In the genomic region with DNA sequence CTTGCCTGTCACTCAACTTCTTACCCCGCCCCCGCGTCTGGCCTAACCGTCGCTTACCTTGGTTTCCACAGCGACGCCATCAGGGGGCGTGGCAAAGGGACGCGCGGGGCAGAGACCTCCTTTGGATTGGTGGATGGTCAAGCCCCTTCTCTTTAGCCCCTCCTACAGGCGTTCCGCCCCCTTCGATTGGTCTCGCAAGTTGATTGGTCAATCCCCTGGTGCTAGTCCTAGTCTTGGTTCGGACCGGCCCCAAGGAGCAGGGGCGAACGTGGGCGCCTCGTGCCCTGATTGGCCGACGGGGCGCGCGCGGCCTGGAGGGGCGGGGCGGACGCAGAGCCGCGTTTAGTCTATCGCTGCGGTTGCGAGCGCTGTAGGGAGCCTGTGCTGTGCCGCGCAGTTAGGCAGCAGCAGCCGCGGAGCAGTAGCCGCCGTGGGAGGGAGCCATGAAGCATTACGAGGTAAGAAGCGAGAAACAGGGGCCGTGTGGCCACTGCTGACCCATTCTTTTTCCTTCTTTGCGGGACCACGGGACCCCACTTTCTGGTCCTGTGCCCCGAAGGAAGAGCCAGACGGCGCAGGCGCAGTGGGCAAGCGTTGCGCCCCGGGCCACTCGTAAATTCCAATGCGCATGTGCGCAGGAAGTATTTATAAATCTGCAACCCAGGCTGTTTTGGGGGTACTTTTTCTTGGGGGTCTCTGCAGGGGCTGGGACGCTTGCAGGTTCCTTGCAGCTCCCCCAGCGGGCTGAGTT, we compare ENCODE assay signal across 8 cellular contexts. TPM values are rescaled to one million over a fixed set of nuclear protein-coding genes. Genes with fewer than 3 reads are reported as not detected.
DNase-seq lines count a peak whose midpoint lies in the region; TF ChIP-seq lines count a peak whose summit lies in the region.

A gene with protein sequence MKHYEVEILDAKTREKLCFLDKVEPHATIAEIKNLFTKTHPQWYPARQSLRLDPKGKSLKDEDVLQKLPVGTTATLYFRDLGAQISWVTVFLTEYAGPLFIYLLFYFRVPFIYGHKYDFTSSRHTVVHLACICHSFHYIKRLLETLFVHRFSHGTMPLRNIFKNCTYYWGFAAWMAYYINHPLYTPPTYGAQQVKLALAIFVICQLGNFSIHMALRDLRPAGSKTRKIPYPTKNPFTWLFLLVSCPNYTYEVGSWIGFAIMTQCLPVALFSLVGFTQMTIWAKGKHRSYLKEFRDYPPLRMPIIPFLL (plus strand): TSS at position 341 of the 751 bp plus-strand sequence. CDS start 103 bp downstream, at position 444.

- H3K56ac ChIP-seq in H9 (ENCODE audit: insufficient read length, low read depth, low read length), result no peak within 1 kb of the TSS

- peak within 1 kb of the TSS; percentile 99 for H3K4me2 ChIP-seq in H9 (ENCODE audit: insufficient read depth, insufficient read length, low read length)

- WGBS in H9 (ENCODE audit: extremely low coverage, insufficient read length, low lambda C conversion rate), result no CpG with 5 or more reads among the region's 59 CpGs

- H4K5ac ChIP-seq in H9 (ENCODE audit: insufficient read length, low read depth, low read length), result no peak within 1 kb of the TSS

- peaks cover 5% of the 10 kb centered on the region for H3K79me1 ChIP-seq in H9 (ENCODE audit: insufficient read depth, low read depth, low read length, poor library complexity, severe bottlenecking)

- no peak within 1 kb of the TSS for H2BK5ac ChIP-seq in H9 (ENCODE audit: insufficient read length, low read length)

- H3K36me3 ChIP-seq in MG63, result peaks cover 6% of the 10 kb centered on the region

- H3K9me3 ChIP-seq in H9 (ENCODE audit: control insufficient read depth, low read depth, low read length), result no peaks in the 10 kb centered on the region
- no peaks in the 10 kb centered on the region for H3K9me3 ChIP-seq in MG63

- no peaks in the 10 kb centered on the region for H3K9me3 Mint-ChIP-seq in H9
- no peaks in the 10 kb centered on the region for H3K9me3 Mint-ChIP-seq in nephron
- H3K9me3 Mint-ChIP-seq in stimulated activated naive CD8-positive, alpha-beta T cell treated with anti-CD3 and anti-CD28 coated beads, Interleukin-15, Interleukin-2, amounts not matched to agents 100 ng/mL and 50 ng/mL, for 24 hours, result no peaks in the 10 kb centered on the region

- peak within 1 kb of the TSS; percentile 66 for H2AFZ ChIP-seq in H9 (ENCODE audit: low read length)

- no peaks in the 10 kb centered on the region for H3K27me3 ChIP-seq in H9 (ENCODE audit: insufficient read depth, low read length)
- no peaks in the 10 kb centered on the region for H3K27me3 ChIP-seq in MG63

- H3K27ac ChIP-seq in H9 (ENCODE audit: insufficient read length, low read depth, low read length), result no peak within 1 kb of the TSS

- peak within 1 kb of the TSS; percentile 82 for H3K9ac ChIP-seq in H9 (ENCODE audit: extremely low read depth, insufficient read length, low read length)

- H3K4me3 Mint-ChIP-seq in H9, result peak within 1 kb of the TSS; percentile 94 to 97
- H3K4me3 Mint-ChIP-seq in nephron, result peak within 1 kb of the TSS; percentile 92 to 97 (median 94)
- peak within 1 kb of the TSS; percentile 94 for H3K4me3 Mint-ChIP-seq in stimulated activated naive CD8-positive, alpha-beta T cell treated with anti-CD3 and anti-CD28 coated beads, Interleukin-15, Interleukin-2, amounts not matched to agents 100 ng/mL and 50 ng/mL, for 24 hours

- H2BK120ac ChIP-seq in H9 (ENCODE audit: low read depth, low read length, poor library complexity, severe bottlenecking), result no peak within 1 kb of the TSS

- no peak within 1 kb of the TSS for H3K4ac ChIP-seq in H9 (ENCODE audit: low read depth, low read length)

- peaks cover 6% of the 10 kb centered on the region; the same call in 1 of the 2 replicates for H3K79me2 ChIP-seq in H9 (ENCODE audit: insufficient read depth, low read length)

- peaks cover 3% of the 10 kb centered on the region for H3K23me2 ChIP-seq in H9 (ENCODE audit: insufficient read length, low read depth, low read length, poor library complexity, severe bottlenecking)

- H3K36me3 Mint-ChIP-seq in H9 (ENCODE audit: insufficient read depth in 1 of 3, low read depth in 3 of 3) (peaks cover 0 to 10% (median 8%) of the 10 kb centered on the region in 3 experiments; a peak in 4 of 7 replicates), nephron (ENCODE audit: low read depth) (peaks cover 4% of the 10 kb centered on the region)
- H3K36me3 Mint-ChIP-seq in stimulated activated naive CD8-positive, alpha-beta T cell treated with anti-CD3 and anti-CD28 coated beads, Interleukin-15, Interleukin-2, amounts not matched to agents 100 ng/mL and 50 ng/mL, for 24 hours (ENCODE audit: low read depth), result peaks cover 10% of the 10 kb centered on the region

- no peak within 1 kb of the TSS for H2AK5ac ChIP-seq in H9 (ENCODE audit: insufficient read length, low read length)

- H3K27me3 Mint-ChIP-seq in H9 (ENCODE audit: low read depth) (no peaks in the 10 kb centered on the region), nephron (ENCODE audit: low read depth) (no peaks in the 10 kb centered on the region)
- no peaks in the 10 kb centered on the region for H3K27me3 Mint-ChIP-seq in stimulated activated naive CD8-positive, alpha-beta T cell treated with anti-CD3 and anti-CD28 coated beads, Interleukin-15, Interleukin-2, amounts not matched to agents 100 ng/mL and 50 ng/mL, for 24 hours

- TF ChIP-seq CTCF in H9 (conservative IDR thresholded peaks at IDR 0.05), result no peak
- TF ChIP-seq CTCF in fibroblast of pulmonary artery (IDR thresholded peaks at IDR 0.05; ENCODE audit: low read length, missing control alignments), result no peak
- no peak for TF ChIP-seq CTCF in nephron (IDR thresholded peaks at IDR 0.05; ENCODE audit: unreplicated experiment in 3 of 3)

- peak within 1 kb of the TSS; percentile 87 to 98 (median 97); a peak in 6 of 7 replicates for H3K27ac Mint-ChIP-seq in H9
- peak within 1 kb of the TSS; percentile 81 to 96 (median 95) for H3K27ac Mint-ChIP-seq in nephron
- peak within 1 kb of the TSS; percentile 96 for H3K27ac Mint-ChIP-seq in stimulated activated naive CD8-positive, alpha-beta T cell treated with anti-CD3 and anti-CD28 coated beads, Interleukin-15, Interleukin-2, amounts not matched to agents 100 ng/mL and 50 ng/mL, for 24 hours

- peaks cover 14 to 19% of the 10 kb centered on the region in 2 experiments for H3K4me1 Mint-ChIP-seq in H9
- H3K4me1 Mint-ChIP-seq in nephron, result peaks cover 19% of the 10 kb centered on the region
- peaks cover 38% of the 10 kb centered on the region for H3K4me1 Mint-ChIP-seq in stimulated activated naive CD8-positive, alpha-beta T cell treated with anti-CD3 and anti-CD28 coated beads, Interleukin-15, Interleukin-2, amounts not matched to agents 100 ng/mL and 50 ng/mL, for 24 hours (ENCODE audit: low read depth)

- no peak within 1 kb of the TSS for H3T11ph ChIP-seq in H9 (ENCODE audit: low read length)

- no peak within 1 kb of the TSS for H2BK15ac ChIP-seq in H9 (ENCODE audit: low read depth, low read length)

- no peaks in the 10 kb centered on the region for H3K4me1 ChIP-seq in H9 (ENCODE audit: insufficient read depth, low read length)

- H3K4me3 ChIP-seq in MG63, result peak within 1 kb of the TSS; percentile 93
- H3K4me3 ChIP-seq in fibroblast of pulmonary artery (replicated peaks; ENCODE audit: low read depth, low read length), result peak within 1 kb of the TSS; percentile 98

- no peak within 1 kb of the TSS for H2BK12ac ChIP-seq in H9 (ENCODE audit: insufficient read length, low read depth, low read length)

- no peaks in the 10 kb centered on the region for H4K20me1 ChIP-seq in H9 (ENCODE audit: control insufficient read depth, insufficient read depth, insufficient read length)

- H4K8ac ChIP-seq in H9 (replicated peaks; ENCODE audit: insufficient read length, low read depth, low read length), result no peak within 1 kb of the TSS

- peak within 1 kb of the TSS; percentile 92 for H3K18ac ChIP-seq in H9 (ENCODE audit: insufficient read length, low read depth, low read length)

- H3K14ac ChIP-seq in H9 (ENCODE audit: insufficient read depth, low read length), result peak within 1 kb of the TSS; percentile 95

- DNase-seq in ELR (ENCODE audit: low read depth), result peak; percentile 100
- DNase-seq in H9, result peak; percentile 100
- DNase-seq in MG63, result peak; percentile 100
- DNase-seq in SHP77 treated with DMSO at 0.1 percent for 48 hours (lab: John Stamatoyannopoulos, UW), result peak; percentile 98
- peak; percentile 100 for DNase-seq in activated effector memory CD4-positive, alpha-beta T cell treated with anti-CD3 and anti-CD28 coated beads, Interleukin-2, amount 50 U/mL, for 16 hours
- peak; percentile 100 for DNase-seq in fibroblast of pulmonary artery (ENCODE audit: low read depth)

- H2BK20ac ChIP-seq in H9 (ENCODE audit: low read depth, low read length, poor library complexity, severe bottlenecking), result no peak within 1 kb of the TSS

- H3K23ac ChIP-seq in H9 (ENCODE audit: insufficient read length, low read depth, low read length), result no peak within 1 kb of the TSS

- no peak within 1 kb of the TSS for H4K91ac ChIP-seq in H9 (ENCODE audit: insufficient read length, low read depth, low read length)

RNA-seq across cellular contexts. Expression of the gene that starts here (rescaled TPM):
- total RNA-seq in H9 (2021), result 162 and 164 TPM in 2 replicates
- 143 and 165 TPM in 2 replicates for total RNA-seq in MG63 (2014; rRNA removed; shearing (Covaris generic); ENCODE audit: low replicate concordance)
